In genomic region chr5:145775411-145775810, GRCh38 we compare ENCODE assay signal across 13 cellular contexts. TPM values are rescaled to one million over a fixed set of nuclear protein-coding genes. Genes with fewer than 3 reads are reported as not detected.
A peak's percentile ranks its signal among the peaks of the same experiment; 100 is the strongest.
DNase-seq lines count a peak whose midpoint lies in the region; ATAC-seq, FAIRE-seq and TF ChIP-seq lines count a peak whose summit lies in the region.
"Had no signal": no experiment of that assay in that cellular context is flagged by ENCODE, and none has a peak within 500 bp of the region (broad histone marks: within the 10 kb centered on the region; RNA-seq: fewer than 3 reads in every experiment).

No MANE protein-coding gene starts in this region.

- no peak overlapping the region for H4K8ac ChIP-seq in mesenchymal stem cell (ENCODE audit: low read length)

- TF ChIP-seq RAD21 in A549 (conservative IDR thresholded peaks at IDR 0.05 in 1 of 2, IDR thresholded peaks at IDR 0.05 in 1 of 2) = no peak

- no peak overlapping the region for H2AK5ac ChIP-seq in mesenchymal stem cell (ENCODE audit: low read length, severe bottlenecking)

- in situ Hi-C loops in transverse colon (cut with MboI; ENCODE audit: low pct_ligation_motif_present in 1 of 4, low pct_unique_long_range_greater_than_20kb in 1 of 4, low sequenced_read_pairs in 3 of 4) = no loop called here

- ATAC-seq in A549 (no peak), PC-3 (no peak), GM21423 (IDR thresholded peaks at IDR 0.05; ENCODE audit: unreplicated experiment) (no peak)
- ATAC-seq: activated CD8-positive, alpha-beta T cell treated with anti-CD3 and anti-CD28 coated beads, Interleukin-2, amount 10 ng/mL, durations not matched to agents 7 days and 5 days; activated T-helper 17 cell treated with anti-CD3 and anti-CD28 coated beads, Interleukin-2, amount 50 U/mL, for 72 hours; naive thymus-derived CD4-positive, alpha-beta T cell had no signal

- CTCF ChIA-PET in A549 (lab: Yijun Ruan, JAX) = interaction anchor here (0.8 to 1.8 kb wide), 3 partner anchors 10 to 50 kb away, joined by 4 to 7 read pairs (median 4); no protein-coding TSS in a partner anchor
- CTCF ChIA-PET in PC-3 (lab: Charles Lee) = no interaction called here

- H3K79me1 ChIP-seq in mesenchymal stem cell (replicated peaks; ENCODE audit: low read length, poor library complexity, severe bottlenecking) = peaks cover 1% of the 10 kb centered on the region

- H3K27ac Mint-ChIP-seq in activated T-helper 2 cell treated with anti-CD3 and anti-CD28 coated beads, Interferon-gamma antibody, Interleukin-2, Interleukin-4, amounts not matched to agents 10 μg/mL and 5 μg/mL and 100 μg/mL, durations not matched to agents 14 hours and 24 hours and 36 hours = no peak overlapping the region
- H3K27ac Mint-ChIP-seq: activated CD8-positive, alpha-beta T cell treated with anti-CD3 and anti-CD28 coated beads, Interleukin-2, amount 10 ng/mL, durations not matched to agents 7 days and 5 days; activated T-helper 17 cell treated with anti-CD3 and anti-CD28 coated beads, Interleukin-2, amount 50 U/mL, for 72 hours; naive thymus-derived CD4-positive, alpha-beta T cell had no signal

- H3K4me2 ChIP-seq in A549 (peak overlapping the region; percentile 73), PC-3 (ENCODE audit: low read length) (no peak overlapping the region), mesenchymal stem cell (ENCODE audit: low read length, poor library complexity, severe bottlenecking) (no peak overlapping the region)

- WGBS in A549 (ENCODE audit: missing lambda C conversion rate) = 93% methylated on average over 1 of the region's 1 CpG
- no CpG with 5 or more reads among the region's 1 CpG for WGBS in mesenchymal stem cell
- 87 to 100% methylated on average over 1 of the region's 1 CpG for WGBS in transverse colon (ENCODE audit: low coverage in 1 of 2), 2 donors

- DNase-seq in A549 (ENCODE audit: low read depth in 1 of 2, low spot score in 1 of 2) (no peak), PC-3 (no peak), dedifferentiated amniotic fluid mesenchymal stem cell (ENCODE audit: extremely low spot score) (peak; percentile 19), mesenchymal stem cell (peak; percentile 40), anterior cingulate cortex (lab: John Stamatoyannopoulos, UW) (no peak), transverse colon (no peak)
- no peak for DNase-seq in activated T-helper 2 cell treated with anti-CD3 and anti-CD28 coated beads, Interferon-gamma antibody, Interleukin-2, Interleukin-4, amounts not matched to agents 10 μg/mL and 5 μg/mL and 100 μg/mL, durations not matched to agents 14 hours and 24 hours and 36 hours (ENCODE audit: low spot score)
- DNase-seq: activated CD8-positive, alpha-beta T cell treated with anti-CD3 and anti-CD28 coated beads, Interleukin-2, amount 10 ng/mL, durations not matched to agents 7 days and 5 days; naive thymus-derived CD4-positive, alpha-beta T cell; NCI-H446; stimulated activated CD4-positive, alpha-beta T cell treated with anti-CD3 and anti-CD28 coated beads, Interleukin-2, amount 100 ng/mL, for 48 hours had no signal

- no peak overlapping the region for H4K91ac ChIP-seq in mesenchymal stem cell (ENCODE audit: low read length)

- no peaks in the 10 kb centered on the region for H3K9me2 ChIP-seq in PC-3 (replicated peaks; ENCODE audit: low read length)

- H3K9ac ChIP-seq in PC-3 (ENCODE audit: low read length) (no peak overlapping the region), mesenchymal stem cell (ENCODE audit: low read length) (peak overlapping the region; percentile 77)

- BruUV-seq in PC-3 (replicated peaks; lab: Mats Ljungman, UMichigan) = no TSS peak

- H3K36me3 ChIP-seq in PC-3 (ENCODE audit: low read depth, low read length) (no peaks in the 10 kb centered on the region), mesenchymal stem cell (ENCODE audit: control insufficient read depth in 1 of 2, insufficient read depth in 2 of 2, low read depth in 1 of 2, low read length in 2 of 2) (no peaks in the 10 kb centered on the region), transverse colon (peaks cover 0 to 7% (median 0%) of the 10 kb centered on the region in 4 donors)

- H3K27ac ChIP-seq in A549 = peak overlapping the region; percentile 87
- H3K27ac ChIP-seq in PC-3 (ENCODE audit: low read length) = peak overlapping the region; percentile 24; the same call in 1 of the 2 replicates
- peak overlapping the region; percentile 47 for H3K27ac ChIP-seq in mesenchymal stem cell (ENCODE audit: low read length, poor library complexity, severe bottlenecking)
- H3K27ac ChIP-seq in transverse colon = no peak overlapping the region

- H3K4me3 Mint-ChIP-seq in activated T-helper 2 cell treated with anti-CD3 and anti-CD28 coated beads, Interferon-gamma antibody, Interleukin-2, Interleukin-4, amounts not matched to agents 10 μg/mL and 5 μg/mL and 100 μg/mL, durations not matched to agents 14 hours and 24 hours and 36 hours (ENCODE audit: low read depth) = no peak overlapping the region
- H3K4me3 Mint-ChIP-seq: activated CD8-positive, alpha-beta T cell treated with anti-CD3 and anti-CD28 coated beads, Interleukin-2, amount 10 ng/mL, durations not matched to agents 7 days and 5 days; activated T-helper 17 cell treated with anti-CD3 and anti-CD28 coated beads, Interleukin-2, amount 50 U/mL, for 72 hours; naive thymus-derived CD4-positive, alpha-beta T cell had no signal

- no peak overlapping the region for H2BK12ac ChIP-seq in mesenchymal stem cell (ENCODE audit: low read length in 2 of 2)

- H3K36me3 Mint-ChIP-seq in activated T-helper 2 cell treated with anti-CD3 and anti-CD28 coated beads, Interferon-gamma antibody, Interleukin-2, Interleukin-4, amounts not matched to agents 10 μg/mL and 5 μg/mL and 100 μg/mL, durations not matched to agents 14 hours and 24 hours and 36 hours (ENCODE audit: low read depth) = no peaks in the 10 kb centered on the region

- H2BK15ac ChIP-seq in mesenchymal stem cell (ENCODE audit: low read depth, poor library complexity, severe bottlenecking) = no peak overlapping the region

- no peaks in the 10 kb centered on the region for H3K4me1 Mint-ChIP-seq in activated T-helper 2 cell treated with anti-CD3 and anti-CD28 coated beads, Interferon-gamma antibody, Interleukin-2, Interleukin-4, amounts not matched to agents 10 μg/mL and 5 μg/mL and 100 μg/mL, durations not matched to agents 14 hours and 24 hours and 36 hours (ENCODE audit: low read depth)
- H3K4me1 Mint-ChIP-seq: activated T-helper 17 cell treated with anti-CD3 and anti-CD28 coated beads, Interleukin-2, amount 50 U/mL, for 72 hours; naive thymus-derived CD4-positive, alpha-beta T cell had no signal

- no peak for TF ChIP-seq CTCF in A549 (IDR thresholded peaks at IDR 0.05)
- TF ChIP-seq CTCF in PC-3 (conservative IDR thresholded peaks at IDR 0.05; ENCODE audit: low read depth, low read length) = no peak
- no peak for TF ChIP-seq CTCF in transverse colon (IDR thresholded peaks at IDR 0.05)

- no peak overlapping the region for H3K4ac ChIP-seq in mesenchymal stem cell (ENCODE audit: low read depth in 1 of 2, low read length in 2 of 2)

- H3K9me3 ChIP-seq in A549 = peaks cover 3% of the 10 kb centered on the region; the same call in 1 of the 3 replicates
- H3K9me3 ChIP-seq in PC-3 (ENCODE audit: low read length) = no peaks in the 10 kb centered on the region
- H3K9me3 ChIP-seq in mesenchymal stem cell (ENCODE audit: control insufficient read depth, low read length) = no peaks in the 10 kb centered on the region
- H3K9me3 ChIP-seq in transverse colon = no peaks in the 10 kb centered on the region

- H3K27me3 ChIP-seq in PC-3 (ENCODE audit: low read length) (no peaks in the 10 kb centered on the region), mesenchymal stem cell (ENCODE audit: control insufficient read depth in 1 of 2, insufficient read depth in 1 of 2, low read length in 2 of 2) (no peaks in the 10 kb centered on the region), transverse colon (no peaks in the 10 kb centered on the region)

- H3K9me3 Mint-ChIP-seq in activated T-helper 2 cell treated with anti-CD3 and anti-CD28 coated beads, Interferon-gamma antibody, Interleukin-2, Interleukin-4, amounts not matched to agents 10 μg/mL and 5 μg/mL and 100 μg/mL, durations not matched to agents 14 hours and 24 hours and 36 hours = no peaks in the 10 kb centered on the region
- H3K9me3 Mint-ChIP-seq: activated T-helper 17 cell treated with anti-CD3 and anti-CD28 coated beads, Interleukin-2, amount 50 U/mL, for 72 hours had no signal

- no peak overlapping the region for H2AFZ ChIP-seq in PC-3 (ENCODE audit: low read length)
- H2AFZ ChIP-seq in mesenchymal stem cell (ENCODE audit: low read depth, low read length) = no peak overlapping the region

- no peak overlapping the region for H3K14ac ChIP-seq in mesenchymal stem cell (ENCODE audit: low read length in 2 of 2)

- no peaks in the 10 kb centered on the region for H3K79me2 ChIP-seq in PC-3 (ENCODE audit: low read length)

- TF ChIP-seq POLR2A in A549 (IDR thresholded peaks at IDR 0.05; ENCODE audit: low read length) = no peak
- TF ChIP-seq POLR2A in transverse colon (IDR thresholded peaks at IDR 0.05) = no peak

- intact Hi-C loops in PC-3 (cut with micrococcal nuclease) (no loop called here), transverse colon (cut with DNase I; ENCODE audit: low total_unique reads) (no loop called here)
- intact Hi-C loops in activated T-helper 2 cell treated with anti-CD3 and anti-CD28 coated beads, Interferon-gamma antibody, Interleukin-2, Interleukin-4, amounts not matched to agents 10 μg/mL and 5 μg/mL and 100 μg/mL, durations not matched to agents 14 hours and 24 hours and 36 hours (cut with micrococcal nuclease) = no loop called here

- H3K4me1 ChIP-seq in A549 (peaks cover 26% of the 10 kb centered on the region), PC-3 (ENCODE audit: insufficient read depth, low read length) (peaks cover 12% of the 10 kb centered on the region), mesenchymal stem cell (ENCODE audit: control insufficient read depth, insufficient read depth, low read depth, low read length) (no peaks in the 10 kb centered on the region), transverse colon (no peaks in the 10 kb centered on the region)

- FAIRE-seq in A549 (lab: Jason Lieb, UNC) = no peak

- no peak for TF ChIP-seq EP300 in A549 (IDR thresholded peaks at IDR 0.05)
- TF ChIP-seq EP300 in transverse colon (IDR thresholded peaks at IDR 0.05; ENCODE audit: low read depth) = no peak

- no peak overlapping the region for H3K18ac ChIP-seq in mesenchymal stem cell (ENCODE audit: low read depth in 1 of 2, low read length in 2 of 2)

- H4K20me1 ChIP-seq in PC-3 (ENCODE audit: low read length) = no peaks in the 10 kb centered on the region

- no peaks in the 10 kb centered on the region for H3K27me3 Mint-ChIP-seq in activated T-helper 2 cell treated with anti-CD3 and anti-CD28 coated beads, Interferon-gamma antibody, Interleukin-2, Interleukin-4, amounts not matched to agents 10 μg/mL and 5 μg/mL and 100 μg/mL, durations not matched to agents 14 hours and 24 hours and 36 hours (ENCODE audit: low read depth)
- H3K27me3 Mint-ChIP-seq: activated T-helper 17 cell treated with anti-CD3 and anti-CD28 coated beads, Interleukin-2, amount 50 U/mL, for 72 hours; naive thymus-derived CD4-positive, alpha-beta T cell had no signal

- no peak overlapping the region for H2BK5ac ChIP-seq in mesenchymal stem cell (ENCODE audit: low read depth, low read length, poor library complexity, severe bottlenecking)

- H3F3A ChIP-seq in PC-3 (ENCODE audit: low read length, unreplicated experiment) = no peaks in the 10 kb centered on the region

- H2BK120ac ChIP-seq in mesenchymal stem cell (ENCODE audit: low read depth, low read length) = no peak overlapping the region

- H3K4me3 ChIP-seq in A549 (no peak overlapping the region), PC-3 (ENCODE audit: low read length) (no peak overlapping the region), mesenchymal stem cell (ENCODE audit: insufficient read depth in 1 of 2, low read depth in 1 of 2, low read length in 2 of 2) (no peak overlapping the region), transverse colon (no peak overlapping the region)

- no peak overlapping the region for H3K23ac ChIP-seq in mesenchymal stem cell (ENCODE audit: low read length in 2 of 2)

- POLR2A ChIA-PET in A549 (lab: Yijun Ruan, JAX) (interaction anchor here (0.7 kb wide), 1 partner anchor 33 kb away, joined by 4 read pairs; no protein-coding TSS in a partner anchor), PC-3 (lab: Charles Lee; ENCODE audit: unreplicated experiment) (interaction anchor here (0.7 kb wide), 1 partner anchor 14 kb away, joined by 6 read pairs; no protein-coding TSS in a partner anchor)

RNA-seq across cellular contexts. Expression of gene PRELID2, which starts 59.7 kb away (rescaled TPM):
- polyA plus RNA-seq in A549 (2011; rRNA removed) (8.2 and 10.4 TPM in 2 replicates), A549 (2017; fragmentation: RNase III; extraction: RNeasy Plus Mini Kit Qiagen cat#74134 plus additional on column Dnase treatment) (7.9 to 9.8 TPM (median 8.5 TPM) in 3 replicates)
- 3.8 and 4.7 TPM in 2 replicates for polyA plus RNA-seq in A549 (2012; cell fraction: cytosol; rRNA removed)
- polyA plus RNA-seq in A549 (2012; cell fraction: nucleus; rRNA removed) = 1.00 and 2.3 TPM in 2 replicates
- polyA minus RNA-seq in A549 (2011; rRNA and poly(A)+ RNA removed) = 18.2 and 20.0 TPM in 2 replicates
- total RNA-seq in PC-3 (2014; rRNA removed) (23.7 and 33.2 TPM in 2 replicates), transverse colon (100 to 1,000 TPM in 2 of 4 donors, 10 to 100 TPM in 2; 23.9 to 143 (median 106) TPM)
- polyA plus RNA-seq in mesenchymal stem cell (2013, experiment 1 of 2) = 3.5 TPM
- 3.7 TPM for polyA plus RNA-seq in mesenchymal stem cell (2013, experiment 2 of 2)
- total RNA-seq in activated T-helper 2 cell treated with anti-CD3 and anti-CD28 coated beads, Interferon-gamma antibody, Interleukin-2, Interleukin-4, amounts not matched to agents 10 μg/mL and 5 μg/mL and 100 μg/mL, durations not matched to agents 14 hours and 24 hours and 36 hours = 5.6 and 7.1 TPM in 2 replicates

Comparison
In these comparisons a context has a peak if more than half of its experiments do, and no peak if none do; other contexts are left out.
1. DNase-seq: peak in dedifferentiated amniotic fluid mesenchymal stem cell (single experiment) and mesenchymal stem cell (single experiment); none in A549 (0 of 2), PC-3 (single experiment), anterior cingulate cortex (0 of 58), activated T-helper 2 cell treated with anti-CD3 and anti-CD28 coated beads, Interferon-gamma antibody, Interleukin-2, Interleukin-4, amounts not matched to agents 10 μg/mL and 5 μg/mL and 100 μg/mL, durations not matched to agents 14 hours and 24 hours and 36 hours (single experiment) and transverse colon (single experiment).
2. H3K27ac ChIP-seq: peak in A549 (2 of 2), PC-3 (single experiment) and mesenchymal stem cell (single experiment); none in transverse colon (0 of 4).